ENCODE assay signal across 8 cellular contexts in the genomic region with DNA sequence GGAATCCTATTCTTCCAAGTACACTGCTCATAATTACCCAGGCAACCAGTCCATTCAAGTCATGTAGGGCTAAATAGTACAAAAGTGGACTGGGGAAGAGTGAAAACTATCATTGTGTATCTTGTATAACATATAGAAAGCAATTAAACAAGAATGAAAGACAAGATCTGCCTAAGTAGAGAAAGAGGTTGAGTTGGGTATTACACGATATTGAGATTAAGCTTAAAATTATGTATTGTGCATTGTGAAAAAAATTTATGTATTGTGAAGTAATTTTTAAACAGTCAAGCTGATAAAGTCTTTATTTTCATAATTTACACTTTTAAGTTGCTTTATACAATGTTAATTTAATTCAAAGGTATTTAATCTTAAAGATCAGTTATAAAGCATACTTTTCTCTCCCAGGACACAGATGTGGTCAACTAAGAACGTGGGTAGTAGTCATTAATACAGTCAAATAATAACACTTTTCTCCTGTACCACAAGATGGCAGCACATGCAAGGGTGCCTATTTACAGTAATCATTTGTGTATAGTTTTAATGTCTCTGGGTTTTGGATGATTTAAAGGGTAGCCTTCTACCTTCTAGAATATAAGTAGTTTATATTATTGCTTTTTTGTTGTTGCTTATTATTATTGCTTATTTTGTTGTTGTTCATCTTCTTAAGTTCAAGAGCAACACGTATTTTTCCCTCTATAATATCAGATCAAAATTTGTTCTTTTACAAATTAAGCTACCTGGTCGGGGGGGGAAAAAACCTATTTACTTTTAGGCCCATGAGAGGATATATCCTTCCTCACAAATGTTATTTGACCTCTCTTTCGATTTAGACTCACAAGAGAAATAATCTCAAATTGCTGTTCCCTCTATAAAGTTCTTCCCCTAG. TPM values are rescaled to one million over a fixed set of nuclear protein-coding genes. Genes with fewer than 3 reads are reported as not detected.
DNase-seq lines count a peak whose midpoint lies in the region; ATAC-seq and TF ChIP-seq lines count a peak whose summit lies in the region.

No MANE protein-coding gene starts in this region.

- CTCF ChIA-PET in AG04449 (lab: Yijun Ruan, JAX): interaction anchor here (0.7 to 3.2 kb wide), 16 partner anchors 8 to 864 kb away, joined by 3 to 10 read pairs (median 4); no protein-coding TSS in a partner anchor
- CTCF ChIA-PET in HCT116 (lab: Charles Lee): interaction anchor here (0.7 to 2.5 kb wide), 17 partner anchors 8 to 1148 kb away, joined by 3 to 14 read pairs (median 4); a partner anchor contains a TSS

- H3K4me3 ChIP-seq in AG04449 (ENCODE audit: low read depth, low read length) (no peak overlapping the region), HCT116 (replicated peaks in 1 of 2; ENCODE audit: low read depth in 1 of 2, low read length in 2 of 2) (no peak overlapping the region), SU-DHL-6 (ENCODE audit: insufficient read depth, low read length, poor library complexity, severe bottlenecking) (no peak overlapping the region), dorsolateral prefrontal cortex (no peak overlapping the region), lung (no peak overlapping the region)

- H3K9me3 Mint-ChIP-seq in type B pancreatic cell: no peaks in the 10 kb centered on the region

- H2AFZ ChIP-seq in HCT116 (ENCODE audit: low read depth, low read length, poor library complexity, severe bottlenecking) (peak overlapping the region; percentile 36), SU-DHL-6 (ENCODE audit: low read depth, low read length, severe bottlenecking) (no peak overlapping the region)

- H3K27me3 ChIP-seq in HCT116 (ENCODE audit: insufficient read depth, low read length) (no peaks in the 10 kb centered on the region), SU-DHL-6 (ENCODE audit: low read length) (no peaks in the 10 kb centered on the region), dorsolateral prefrontal cortex (peaks cover 0 to 9% (median 0%) of the 10 kb centered on the region in 45 donors), lung (ENCODE audit: control insufficient read depth, insufficient read depth) (no peaks in the 10 kb centered on the region)

- H3K36me3 ChIP-seq in HCT116 (ENCODE audit: control insufficient read depth in 1 of 2, insufficient read depth in 2 of 2, low read length in 2 of 2) (no peaks in the 10 kb centered on the region), SU-DHL-6 (ENCODE audit: low read length) (no peaks in the 10 kb centered on the region), lung (ENCODE audit: control insufficient read depth in 2 of 2, insufficient read depth in 2 of 2, low read length in 2 of 2) (no peaks in the 10 kb centered on the region)

- H3K4me2 ChIP-seq in HCT116 (ENCODE audit: low read length) (no peak overlapping the region), SU-DHL-6 (ENCODE audit: low read depth, low read length, poor library complexity, severe bottlenecking) (no peak overlapping the region)

- H3K9me3 ChIP-seq in HCT116 (ENCODE audit: control insufficient read depth in 1 of 2, insufficient read depth in 1 of 2, low read depth in 1 of 2, low read length in 2 of 2): no peaks in the 10 kb centered on the region
- no peaks in the 10 kb centered on the region for H3K9me3 ChIP-seq in SU-DHL-6 (ENCODE audit: insufficient read depth, low read length)
- no peaks in the 10 kb centered on the region for H3K9me3 ChIP-seq in lung (ENCODE audit: control insufficient read depth in 2 of 2, insufficient read depth in 1 of 2, low read length in 1 of 2)

- H3K4me1 ChIP-seq in HCT116 (ENCODE audit: control insufficient read depth in 1 of 2, insufficient read depth in 2 of 2, low read length in 2 of 2) (no peaks in the 10 kb centered on the region; a peak in 1 of 4 replicates), lung (ENCODE audit: control insufficient read depth in 2 of 2, insufficient read depth in 2 of 2, low read length in 2 of 2) (no peaks in the 10 kb centered on the region)

- DNase-seq in AG04449 (ENCODE audit: low read depth, low spot score) (peak; percentile 4), GM10266 (ENCODE audit: extremely low spot score) (peak; percentile 38), HCT116 (ENCODE audit: low read depth, low spot score) (peak; percentile 61), dorsolateral prefrontal cortex (peak in 1 of 10 donors; percentile 19), lung (ENCODE audit: low spot score) (no peak), type B pancreatic cell (ENCODE audit: extremely low spot score, unreplicated experiment) (no peak)

- H3K4me1 Mint-ChIP-seq in type B pancreatic cell (ENCODE audit: unreplicated experiment): no peaks in the 10 kb centered on the region

- no peak overlapping the region for H3K27ac Mint-ChIP-seq in type B pancreatic cell

- H3K9me2 ChIP-seq in HCT116 (ENCODE audit: insufficient read depth) (no peaks in the 10 kb centered on the region), SU-DHL-6 (replicated peaks; ENCODE audit: insufficient read depth, low read length) (no peaks in the 10 kb centered on the region)

- H3K79me2 ChIP-seq in HCT116 (ENCODE audit: insufficient read depth, low read length) (no peaks in the 10 kb centered on the region), SU-DHL-6 (ENCODE audit: insufficient read depth, low read length) (no peaks in the 10 kb centered on the region)

- H4K20me1 ChIP-seq in HCT116 (ENCODE audit: insufficient read depth) (no peaks in the 10 kb centered on the region), SU-DHL-6 (ENCODE audit: low read depth, low read length) (no peaks in the 10 kb centered on the region)

- H3K9ac ChIP-seq in HCT116 (ENCODE audit: low read length) (no peak overlapping the region), SU-DHL-6 (ENCODE audit: low read length) (no peak overlapping the region)

- TF ChIP-seq CTCF in AG04449 (IDR thresholded peaks at IDR 0.05; ENCODE audit: insufficient read depth, low read length, missing control alignments) (peak; percentile 68), GM10266 (IDR thresholded peaks at IDR 0.05; ENCODE audit: control insufficient read depth, insufficient read depth, low read depth, missing control alignments) (peak; percentile 67), HCT116 (IDR thresholded peaks at IDR 0.05 in 2 of 3, conservative IDR thresholded peaks at IDR 0.05 in 1 of 3; ENCODE audit: borderline replicate concordance in 1 of 3, insufficient read depth in 1 of 3, low read depth in 2 of 3, low read length in 2 of 3) (peak; percentile 62 to 81 (median 76)), LNCAP (IDR thresholded peaks at IDR 0.05) (peak; percentile 82), SU-DHL-6 (IDR thresholded peaks at IDR 0.05; ENCODE audit: insufficient read depth, low read length, poor library complexity, severe bottlenecking) (peak; percentile 63), dorsolateral prefrontal cortex (IDR thresholded peaks at IDR 0.05 in 54 of 56, conservative IDR thresholded peaks at IDR 0.05 in 2 of 56; ENCODE audit: low read depth in 1 of 56, partially characterized antibody in 56 of 56) (peak; percentile 65 to 96 (median 83)), lung (IDR thresholded peaks at IDR 0.05; ENCODE audit: control extremely low read depth, extremely low read depth) (peak; percentile 43), type B pancreatic cell (conservative IDR thresholded peaks at IDR 0.05) (peak; percentile 90)

- peak; percentile 88 for TF ChIP-seq RAD21 in HCT116 (IDR thresholded peaks at IDR 0.05; ENCODE audit: low read depth)

- H3K27ac ChIP-seq in HCT116 (ENCODE audit: low read depth, low read length) (no peak overlapping the region), SU-DHL-6 (ENCODE audit: low read depth, low read length) (no peak overlapping the region), dorsolateral prefrontal cortex (no peak overlapping the region), lung (ENCODE audit: low read depth in 1 of 2, low read length in 1 of 2) (no peak overlapping the region)

- BruUV-seq in HCT116 (replicated peaks; lab: Mats Ljungman, UMichigan): no TSS peak

- no peak for TF ChIP-seq POLR2A in HCT116 (IDR thresholded peaks at IDR 0.05; ENCODE audit: borderline replicate concordance, extremely low read depth, insufficient read depth, insufficient read length)

- no peaks in the 10 kb centered on the region for H3K36me3 Mint-ChIP-seq in type B pancreatic cell

- intact Hi-C loops in HCT116 (cut with micrococcal nuclease): loop anchor here (1.0 to 2.0 kb wide), 4 partner anchors 148 to 863 kb away; no protein-coding TSS in a partner anchor
- intact Hi-C loops in dorsolateral prefrontal cortex (cut with DNase I): loop anchor here (5.0 to 10.0 kb wide), 2 partner anchors 149 to 862 kb away; no protein-coding TSS in a partner anchor

- POLR2A ChIA-PET in AG04449 (lab: Yijun Ruan, JAX): no interaction called here
- POLR2A ChIA-PET in HCT116 (lab: Charles Lee): interaction anchor here (1.0 kb wide), 1 partner anchor 189 kb away, joined by 4 read pairs; a partner anchor contains a TSS

- no peaks in the 10 kb centered on the region for H3F3A ChIP-seq in SU-DHL-6 (ENCODE audit: insufficient read depth)

- H3K4me3 Mint-ChIP-seq in type B pancreatic cell: no peak overlapping the region

- 43 to 54% methylated on average over 5 of the region's 5 CpGs for WGBS in lung, 2 donors

- peak; percentile 97 for ATAC-seq in HCT116
- no peak for ATAC-seq in lung (ENCODE audit: insufficient read depth, low FRiP score)

- H3K27me3 Mint-ChIP-seq in type B pancreatic cell: no peaks in the 10 kb centered on the region

- RAD21 ChIA-PET in HCT116 (lab: Charles Lee; ENCODE audit: low non-redundant PET in 1 of 2, low total read pairs in 2 of 2, uncharacterized antibody in 2 of 2, unreplicated experiment in 2 of 2): interaction anchor here in 1 of 2 experiments (1.4 kb wide), 1 partner anchor 863 kb away, joined by 3 read pairs; no protein-coding TSS in a partner anchor

TF ChIP-seq in HCT116, 20 proteins besides CTCF, POLR2A, EP300 and RAD21:
- TF ChIP-seq JUND (IDR thresholded peaks at IDR 0.05): no peak

RNA-seq across cellular contexts. Expression of a gene that starts 59.8 kb away (rescaled TPM):
- total RNA-seq in HCT116 (2021; ENCODE audit: unreplicated experiment) (7.9 TPM), dorsolateral prefrontal cortex (10 to 100 TPM in 3 of 120 experiments, 1 to 10 TPM in 57, under 1 TPM in 46, not detected in 14; 0.13 to 13.3 (median 1.1) TPM), lung (1 to 10 TPM in 1 of 2 donors, under 1 TPM in 1; 0.83 to 3.4 TPM), type B pancreatic cell (ENCODE audit: low replicate concordance) (3.4 and 12.8 TPM in 2 replicates)
- 3.3 and 4.4 TPM in 2 replicates for polyA plus RNA-seq in HCT116 (2012)
- under 1 TPM; 0.06 to 0.39 TPM for polyA plus RNA-seq in lung

Comparison
In these comparisons a context has a peak if more than half of its experiments do, and no peak if none do; other contexts are left out.
1. DNase-seq: peak in AG04449 (single experiment), GM10266 (single experiment) and HCT116 (single experiment); none in lung (single experiment) and type B pancreatic cell (single experiment).
2. Peak in every context shown above with its lines, with median percentiles within 50 percentile points of each other: CTCF ChIP-seq.